31 cellular contexts compared by ENCODE assay signal in the genomic region with DNA sequence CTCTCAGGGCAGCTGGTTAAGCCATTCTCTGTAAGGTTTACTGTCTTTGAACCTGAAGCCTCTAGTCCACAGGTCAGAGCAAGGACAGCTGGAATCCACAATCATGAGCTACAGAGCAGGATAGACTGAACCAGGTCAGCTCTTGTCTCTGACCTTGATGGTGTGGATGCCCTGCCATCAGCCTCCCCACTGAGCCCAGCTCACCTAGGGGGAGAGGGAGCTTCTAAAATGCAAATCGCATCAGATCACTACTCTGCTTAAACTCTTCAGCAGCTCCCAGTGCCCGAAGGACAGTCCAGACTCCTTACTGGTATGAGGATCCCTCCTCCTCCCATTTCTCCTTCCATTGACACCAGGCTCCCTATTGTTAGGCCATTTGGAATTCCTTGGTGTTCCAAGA.
"Had no signal": no experiment of that assay in that cellular context is flagged by ENCODE, and none has a peak within 500 bp of the region (broad histone marks: within the 10 kb centered on the region; RNA-seq: fewer than 3 reads in every experiment).

No MANE protein-coding gene starts in this region.

- H3K4me3 ChIP-seq: adrenal gland, body of pancreas, breast epithelium, SJCRH30, SK-N-MC had no signal

- H3K4me1 ChIP-seq: body of pancreas, breast epithelium, SJCRH30 had no signal

- H3K27ac ChIP-seq: adrenal gland, body of pancreas, breast epithelium, KMS-11, SJCRH30, SK-N-MC, WERI-Rb-1 had no signal

- H3K36me3 ChIP-seq: adrenal gland, breast epithelium, SJCRH30, WERI-Rb-1 had no signal

- H3K9me3 ChIP-seq: adrenal gland, body of pancreas, SJCRH30 had no signal

- H3K9ac ChIP-seq: KMS-11 had no signal

- H3K9me3 Mint-ChIP-seq: activated CD4-positive, alpha-beta T cell treated with anti-CD3 and anti-CD28 coated beads, Interleukin-2, amount 10 ng/mL, durations not matched to agents 24 days and 14 days; activated naive CD4-positive, alpha-beta T cell treated with anti-CD3 and anti-CD28 coated beads for 36 hours; activated T-cell treated with anti-CD3 and anti-CD28 coated beads, Interleukin-2, amount 50 U/mL, for 4 hours; activated T-helper 1 cell treated with anti-CD3 and anti-CD28 coated beads, Interleukin-12 subunit alpha, Interleukin-12 subunit beta, Interleukin-2, Interleukin-4 antibody, amounts not matched to agents 30 ng/mL and 10 ng/mL and 1 ng/mL, durations not matched to agents 14 hours and 24 hours and 36 hours had no signal

- H3K4me3 Mint-ChIP-seq: activated CD4-positive, alpha-beta T cell treated with anti-CD3 and anti-CD28 coated beads, Interleukin-2, amount 10 ng/mL, durations not matched to agents 24 days and 14 days; activated CD8-positive, alpha-beta T cell treated with anti-CD3 and anti-CD28 coated beads, Interleukin-2, amount 10 ng/mL, durations not matched to agents 7 days and 5 days; activated naive CD4-positive, alpha-beta T cell treated with anti-CD3 and anti-CD28 coated beads for 36 hours; activated T-cell treated with anti-CD3 and anti-CD28 coated beads, Interleukin-2, amount 50 U/mL, for 4 hours; activated T-helper 1 cell treated with anti-CD3 and anti-CD28 coated beads, Interleukin-12 subunit alpha, Interleukin-12 subunit beta, Interleukin-2, Interleukin-4 antibody, amounts not matched to agents 30 ng/mL and 10 ng/mL and 1 ng/mL, durations not matched to agents 14 hours and 24 hours and 36 hours had no signal

- DNase-seq: activated CD4-positive, alpha-beta T cell treated with anti-CD3 and anti-CD28 coated beads, Interleukin-2, amount 10 ng/mL, durations not matched to agents 24 days and 14 days; activated CD4-positive, alpha-beta T cell treated with anti-CD3 and anti-CD28 coated beads, Interleukin-2, amount 50 U/mL, for 4 hours; activated CD8-positive, alpha-beta memory T cell treated with anti-CD3 and anti-CD28 coated beads, Interleukin-2, amount 50 U/mL, for 4 hours; activated CD8-positive, alpha-beta T cell treated with anti-CD3 and anti-CD28 coated beads, Interleukin-2, amount 10 ng/mL, durations not matched to agents 7 days and 5 days; activated gamma-delta T cell treated with Interleukin-2 at 50 U/mL for 16 hours; activated naive CD4-positive, alpha-beta T cell treated with anti-CD3 and anti-CD28 coated beads for 36 hours; activated T-cell treated with anti-CD3 and anti-CD28 coated beads for 4 hours; activated T-cell treated with anti-CD3 and anti-CD28 coated beads, Interleukin-2, amount 50 U/mL, for 4 hours; adrenal gland; body of pancreas; NCI-H1092 treated with DMSO at 0.1 percent for 48 hours; NCI-H1417; NCI-H146; NCI-H187 treated with DMSO at 0.1 percent for 48 hours; NCI-H2081; NCI-H2171 treated with DMSO at 0.1 percent for 48 hours; NCI-H2227 treated with DMSO at 0.1 percent for 48 hours; NCI-H446 treated with DMSO at 0.1 percent for 48 hours; NCI-H524; NCI-H69; NCI-H82; SHP77; SJCRH30; T1000; WERI-Rb-1 had no signal

- H3K4me1 Mint-ChIP-seq: activated CD4-positive, alpha-beta T cell treated with anti-CD3 and anti-CD28 coated beads, Interleukin-2, amount 10 ng/mL, durations not matched to agents 24 days and 14 days had no signal

- H3K27ac Mint-ChIP-seq: activated CD4-positive, alpha-beta T cell treated with anti-CD3 and anti-CD28 coated beads, Interleukin-2, amount 10 ng/mL, durations not matched to agents 24 days and 14 days; activated CD8-positive, alpha-beta T cell treated with anti-CD3 and anti-CD28 coated beads, Interleukin-2, amount 10 ng/mL, durations not matched to agents 7 days and 5 days; activated naive CD4-positive, alpha-beta T cell treated with anti-CD3 and anti-CD28 coated beads for 36 hours; activated naive CD4-positive, alpha-beta T cell treated with anti-CD3 and anti-CD28 coated beads, Interleukin-2, amount 50 U/mL, for 72 hours; activated T-helper 1 cell treated with anti-CD3 and anti-CD28 coated beads, Interleukin-12 subunit alpha, Interleukin-12 subunit beta, Interleukin-2, Interleukin-4 antibody, amounts not matched to agents 30 ng/mL and 10 ng/mL and 1 ng/mL, durations not matched to agents 14 hours and 24 hours and 36 hours had no signal

- H3K36me3 Mint-ChIP-seq: activated naive CD4-positive, alpha-beta T cell treated with anti-CD3 and anti-CD28 coated beads, Interleukin-2, amount 50 U/mL, for 72 hours had no signal

- H3K27me3 ChIP-seq: adrenal gland, body of pancreas, breast epithelium, SJCRH30 had no signal

- ATAC-seq: activated CD8-positive, alpha-beta T cell treated with anti-CD3 and anti-CD28 coated beads, Interleukin-2, amount 10 ng/mL, durations not matched to agents 7 days and 5 days; activated naive CD4-positive, alpha-beta T cell treated with anti-CD3 and anti-CD28 coated beads, Interleukin-2, amount 50 U/mL, for 72 hours; activated T-cell treated with anti-CD3 and anti-CD28 coated beads, Interleukin-2, amount 50 U/mL, for 4 hours; body of pancreas; Panc1 had no signal

- H3K27me3 Mint-ChIP-seq: activated CD4-positive, alpha-beta T cell treated with anti-CD3 and anti-CD28 coated beads, Interleukin-2, amount 10 ng/mL, durations not matched to agents 24 days and 14 days had no signal
